ENCODE assay signal across 10 cellular contexts in genomic region chr1:206551985-206552325, GRCh38. TPM values are rescaled to one million over a fixed set of nuclear protein-coding genes. Genes with fewer than 3 reads are reported as not detected.
DNase-seq lines count a peak whose midpoint lies in the region; ATAC-seq, FAIRE-seq and TF ChIP-seq lines count a peak whose summit lies in the region.
"Had no signal": no experiment of that assay in that cellular context is flagged by ENCODE, and none has a peak within 500 bp of the region (broad histone marks: within the 10 kb centered on the region; RNA-seq: fewer than 3 reads in every experiment).

No MANE protein-coding gene starts in this region.

- H3K4me1 ChIP-seq in small intestine (ENCODE audit: control insufficient read depth in 2 of 2, insufficient read depth in 1 of 2, low read depth in 1 of 2, low read length in 1 of 2): no peaks in the 10 kb centered on the region
- H3K4me1 ChIP-seq in transverse colon: peaks cover 0 to 19% (median 10%) of the 10 kb centered on the region in 4 donors

- no peak overlapping the region for H3K4me3 ChIP-seq in small intestine (ENCODE audit: low read depth in 1 of 2, low read length in 2 of 2)
- H3K4me3 ChIP-seq in transverse colon: no peak overlapping the region

- no peak for FAIRE-seq in small intestine (lab: Jason Lieb, UNC)

- intact Hi-C loops in transverse colon (cut with DNase I; ENCODE audit: low total_unique reads): no loop called here

- DNase-seq in activated CD8-positive, alpha-beta memory T cell treated with anti-CD3 and anti-CD28 coated beads for 1 hour (ENCODE audit: extremely low read depth in 1 of 2, low read depth in 1 of 2): peak; percentile 43 to 57
- DNase-seq in activated CD8-positive, alpha-beta memory T cell treated with anti-CD3 and anti-CD28 coated beads, Interleukin-2, amount 50 U/mL, for 48 hours: no peak
- peak; percentile 51 for DNase-seq in activated T-helper 9 cell treated with anti-CD3 and anti-CD28 coated beads, Interleukin-2, amount 50 U/mL, for 16 hours (ENCODE audit: low read depth)
- DNase-seq in small intestine: peak; percentile 63
- peak; percentile 28 for DNase-seq in transverse colon
- DNase-seq in retina: no peak
- no peak for DNase-seq in globus pallidus (ENCODE audit: low spot score)
- DNase-seq: HFFc6, NCI-H1105 had no signal

- H3K27me3 ChIP-seq in small intestine (ENCODE audit: control insufficient read depth in 2 of 2, insufficient read depth in 2 of 2, low read length in 2 of 2) (no peaks in the 10 kb centered on the region), transverse colon (no peaks in the 10 kb centered on the region)

- H3K9me3 ChIP-seq in small intestine (ENCODE audit: control insufficient read depth, low read depth) (no peaks in the 10 kb centered on the region), transverse colon (no peaks in the 10 kb centered on the region)

- TF ChIP-seq EP300 in transverse colon (IDR thresholded peaks at IDR 0.05; ENCODE audit: low read depth): no peak

- WGBS in small intestine, 3 donors: 71 to 77% (median 74%) methylated on average over 3 of the region's 3 CpGs
- 76% methylated on average over 3 of the region's 3 CpGs; no CpG with 5 or more reads in 1 of the 2 donors for WGBS in transverse colon (ENCODE audit: low coverage in 1 of 2), 2 donors

- H3K27ac ChIP-seq in small intestine (ENCODE audit: low read depth in 1 of 2, low read length in 1 of 2) (peak overlapping the region; percentile 5 to 12), transverse colon (no peak overlapping the region)

- TF ChIP-seq CTCF in transverse colon (IDR thresholded peaks at IDR 0.05): no peak

- no peak for ATAC-seq in GM18873 (IDR thresholded peaks at IDR 0.05; ENCODE audit: low FRiP score, unreplicated experiment)

- in situ Hi-C loops in transverse colon (cut with MboI; ENCODE audit: low pct_ligation_motif_present in 1 of 4, low pct_unique_long_range_greater_than_20kb in 1 of 4, low sequenced_read_pairs in 3 of 4): no loop called here

- H3K36me3 ChIP-seq in small intestine (ENCODE audit: control insufficient read depth in 2 of 2, insufficient read depth in 2 of 2, low read length in 2 of 2) (no peaks in the 10 kb centered on the region), transverse colon (no peaks in the 10 kb centered on the region)

- TF ChIP-seq POLR2A in transverse colon (IDR thresholded peaks at IDR 0.05): no peak

RNA-seq across cellular contexts. Expression of gene RASSF5, which starts 44.6 kb away (rescaled TPM):
- 1 to 10 TPM; 1.6 to 7.3 (median 3.2) TPM for polyA plus RNA-seq in small intestine
- total RNA-seq in transverse colon: 10 to 100 TPM in 1 of 4 donors, 1 to 10 TPM in 3; 4.6 to 14.0 (median 7.8) TPM

Comparison
In these comparisons a context has a peak if more than half of its experiments do, and no peak if none do; other contexts are left out.
1. DNase-seq: peak in activated CD8-positive, alpha-beta memory T cell treated with anti-CD3 and anti-CD28 coated beads for 1 hour (2 of 2), activated T-helper 9 cell treated with anti-CD3 and anti-CD28 coated beads, Interleukin-2, amount 50 U/mL, for 16 hours (single experiment), small intestine (single experiment) and transverse colon (single experiment); none in activated CD8-positive, alpha-beta memory T cell treated with anti-CD3 and anti-CD28 coated beads, Interleukin-2, amount 50 U/mL, for 48 hours (single experiment), retina (single experiment) and globus pallidus (single experiment).
2. H3K27ac ChIP-seq: peak in small intestine (2 of 2); none in transverse colon (0 of 4).